In the genomic region with DNA sequence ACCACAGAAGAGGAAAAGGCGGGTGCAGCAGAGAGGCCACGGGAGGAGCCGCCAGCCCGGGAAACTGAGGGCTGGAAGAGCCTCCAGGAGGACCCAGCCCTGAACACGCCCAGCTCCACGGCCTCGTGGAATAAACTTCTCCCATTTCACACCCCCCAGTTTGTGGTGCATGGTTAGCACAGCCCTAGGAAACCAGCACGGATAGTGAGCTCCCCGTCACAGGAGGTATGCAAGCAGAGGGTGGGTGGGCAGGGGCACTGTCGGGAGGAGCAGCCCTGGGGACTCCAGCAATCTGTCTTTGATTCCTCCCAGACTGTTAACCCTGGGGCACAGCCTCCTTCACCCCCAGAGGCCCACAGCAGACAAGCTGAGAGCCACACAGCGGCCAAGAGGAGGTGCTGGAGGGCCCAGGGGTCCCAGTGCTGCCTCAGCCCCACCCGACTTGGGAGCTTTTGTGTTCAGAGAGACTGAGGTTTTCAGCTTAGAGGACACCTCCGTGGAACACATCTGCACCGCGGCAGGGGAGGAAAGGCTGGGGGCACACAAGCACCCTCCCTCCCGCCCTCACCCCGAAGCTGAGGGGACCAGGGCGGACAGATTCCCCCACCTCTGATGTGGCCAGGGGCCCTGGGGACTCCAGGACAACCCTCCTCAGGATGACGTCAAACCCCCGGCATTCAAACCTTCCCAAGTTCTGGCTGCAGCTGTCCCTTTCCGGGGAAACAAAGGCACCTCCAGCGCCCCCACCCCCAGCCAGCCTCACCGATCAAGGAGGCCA, we compare ENCODE assay signal across 18 cellular contexts. TPM values are rescaled to one million over a fixed set of nuclear protein-coding genes. Genes with fewer than 3 reads are reported as not detected.
A peak's percentile ranks its signal among the peaks of the same experiment; 100 is the strongest.
DNase-seq lines count a peak whose midpoint lies in the region; ATAC-seq and TF ChIP-seq lines count a peak whose summit lies in the region.
"Had no signal": no experiment of that assay in that cellular context is flagged by ENCODE, and none has a peak within 500 bp of the region (broad histone marks: within the 10 kb centered on the region; RNA-seq: fewer than 3 reads in every experiment).

No MANE protein-coding gene starts in this region.

- TF ChIP-seq CTCF in spleen (IDR thresholded peaks at IDR 0.05 in 8 of 11, conservative IDR thresholded peaks at IDR 0.05 in 3 of 11) = no peak

- intact Hi-C loops in spleen (cut with DNase I; ENCODE audit: low total_unique reads) = no loop called here

- H3K27ac ChIP-seq in spleen = peak overlapping the region in 5 of 8 donors; percentile 18 to 94 (median 46)
- H3K27ac ChIP-seq: colonic mucosa, left lung, tibial nerve had no signal

- TF ChIP-seq POLR2A in spleen (IDR thresholded peaks at IDR 0.05) = no peak

- H3K27me3 ChIP-seq in spleen (replicated peaks in 1 of 7) = peaks cover 0 to 48% (median 35%) of the 10 kb centered on the region in 7 donors

- H3K4me3 Mint-ChIP-seq in activated naive CD8-positive, alpha-beta T cell = peak overlapping the region; percentile 51
- no peak overlapping the region for H3K4me3 Mint-ChIP-seq in activated naive CD8-positive, alpha-beta T cell treated with anti-CD3 and anti-CD28 coated beads for 36 hours
- peak overlapping the region in 2 of 4 donors; percentile 79 to 83 for H3K4me3 Mint-ChIP-seq in IgD-negative memory B cell
- peak overlapping the region; percentile 47 for H3K4me3 Mint-ChIP-seq in central memory CD8-positive, alpha-beta T cell

- no peak for DNase-seq in activated naive CD8-positive, alpha-beta T cell treated with anti-CD3 and anti-CD28 coated beads for 36 hours
- no peak for DNase-seq in central memory CD8-positive, alpha-beta T cell (ENCODE audit: low spot score in 2 of 2)
- DNase-seq in spleen (peak; percentile 83), NCI-H1930 (lab: John Stamatoyannopoulos, UW) (no peak)
- DNase-seq in stimulated activated CD4-positive, alpha-beta T cell treated with anti-CD3 and anti-CD28 coated beads, Interleukin-4, amount 100 ng/mL, for 24 hours = no peak
- DNase-seq: colonic mucosa, head of caudate nucleus, Karpas-422, left lung, NCI-H1092 treated with DMSO at 0.1 percent for 48 hours, NCI-H2107, NCI-H524 treated with DMSO at 0.1 percent for 48 hours, nucleus accumbens had no signal

- peaks cover 40% of the 10 kb centered on the region for H3K4me1 Mint-ChIP-seq in activated naive CD8-positive, alpha-beta T cell (ENCODE audit: low read depth)
- H3K4me1 Mint-ChIP-seq in activated naive CD8-positive, alpha-beta T cell treated with anti-CD3 and anti-CD28 coated beads for 36 hours = peaks cover 33% of the 10 kb centered on the region
- peaks cover 27 to 30% (median 27%) of the 10 kb centered on the region in 3 donors for H3K4me1 Mint-ChIP-seq in IgD-negative memory B cell
- peaks cover 45% of the 10 kb centered on the region for H3K4me1 Mint-ChIP-seq in central memory CD8-positive, alpha-beta T cell

- peak; percentile 10 for ATAC-seq in central memory CD8-positive, alpha-beta T cell (replicated peaks; ENCODE audit: extremely low read depth, poor library complexity, severe bottlenecking)
- no peak for ATAC-seq in SK-N-SH treated with all-trans-retinoic acid at 6 μM for 48 hours
- ATAC-seq: left lung had no signal

- H3K4me1 ChIP-seq in spleen = peaks cover 7 to 91% (median 65%) of the 10 kb centered on the region in 6 donors

- H3K27ac Mint-ChIP-seq in activated naive CD8-positive, alpha-beta T cell = no peak overlapping the region
- H3K27ac Mint-ChIP-seq in activated naive CD8-positive, alpha-beta T cell treated with anti-CD3 and anti-CD28 coated beads for 36 hours = no peak overlapping the region
- peak overlapping the region; percentile 31 to 96 (median 85) for H3K27ac Mint-ChIP-seq in IgD-negative memory B cell
- peak overlapping the region; percentile 93 for H3K27ac Mint-ChIP-seq in central memory CD8-positive, alpha-beta T cell (ENCODE audit: low read depth)
- H3K27ac Mint-ChIP-seq: activated CD4-positive, alpha-beta memory T cell treated with anti-CD3 and anti-CD28 coated beads, Interleukin-2, amount 10 ng/mL, durations not matched to agents 7 days and 5 days had no signal

- H3K36me3 Mint-ChIP-seq in activated naive CD8-positive, alpha-beta T cell = peaks cover 3% of the 10 kb centered on the region
- peaks cover 4% of the 10 kb centered on the region for H3K36me3 Mint-ChIP-seq in activated naive CD8-positive, alpha-beta T cell treated with anti-CD3 and anti-CD28 coated beads for 36 hours
- peaks cover 1% of the 10 kb centered on the region for H3K36me3 Mint-ChIP-seq in IgD-negative memory B cell
- peaks cover 33% of the 10 kb centered on the region for H3K36me3 Mint-ChIP-seq in central memory CD8-positive, alpha-beta T cell (ENCODE audit: insufficient read depth)

- no peak overlapping the region for H3K4me3 ChIP-seq in spleen
- H3K4me3 ChIP-seq: colonic mucosa, left lung, tibial nerve had no signal

- H3K9me3 Mint-ChIP-seq in activated naive CD8-positive, alpha-beta T cell (ENCODE audit: low read depth) = no peaks in the 10 kb centered on the region
- H3K9me3 Mint-ChIP-seq in activated naive CD8-positive, alpha-beta T cell treated with anti-CD3 and anti-CD28 coated beads for 36 hours = peaks cover 2% of the 10 kb centered on the region
- H3K9me3 Mint-ChIP-seq in IgD-negative memory B cell = peaks cover 0 to 3% (median 1%) of the 10 kb centered on the region in 3 donors
- no peaks in the 10 kb centered on the region for H3K9me3 Mint-ChIP-seq in central memory CD8-positive, alpha-beta T cell
- H3K9me3 Mint-ChIP-seq: activated CD4-positive, alpha-beta memory T cell treated with anti-CD3 and anti-CD28 coated beads, Interleukin-2, amount 10 ng/mL, durations not matched to agents 7 days and 5 days had no signal

- H3K9me3 ChIP-seq in spleen = no peaks in the 10 kb centered on the region
- H3K9me3 ChIP-seq: colonic mucosa, left lung, tibial nerve had no signal

- peaks cover 0 to 18% (median 10%) of the 10 kb centered on the region in 6 donors for H3K36me3 ChIP-seq in spleen
- H3K36me3 ChIP-seq: colonic mucosa had no signal

- no peaks in the 10 kb centered on the region for H3K27me3 Mint-ChIP-seq in activated naive CD8-positive, alpha-beta T cell
- H3K27me3 Mint-ChIP-seq in activated naive CD8-positive, alpha-beta T cell treated with anti-CD3 and anti-CD28 coated beads for 36 hours = peaks cover 33% of the 10 kb centered on the region
- peaks cover 19% of the 10 kb centered on the region for H3K27me3 Mint-ChIP-seq in IgD-negative memory B cell
- H3K27me3 Mint-ChIP-seq in central memory CD8-positive, alpha-beta T cell = peaks cover 9% of the 10 kb centered on the region

- WGBS in spleen, 5 donors = 57 to 71% (median 66%) methylated on average over 16 to 23 of the region's 23 CpGs

TF ChIP-seq in SK-N-SH treated with all-trans-retinoic acid at 6 μM for 48 hours, 23 proteins besides CTCF, POLR2A, EP300 and RAD21:
- TF ChIP-seq TOX (CRISPR knock-in tag; IDR thresholded peaks at IDR 0.05; ENCODE audit: borderline replicate concordance) (no peak), OSR1 (CRISPR knock-in tag; IDR thresholded peaks at IDR 0.05) (no peak)
- TF ChIP-seq, protein P1, sequence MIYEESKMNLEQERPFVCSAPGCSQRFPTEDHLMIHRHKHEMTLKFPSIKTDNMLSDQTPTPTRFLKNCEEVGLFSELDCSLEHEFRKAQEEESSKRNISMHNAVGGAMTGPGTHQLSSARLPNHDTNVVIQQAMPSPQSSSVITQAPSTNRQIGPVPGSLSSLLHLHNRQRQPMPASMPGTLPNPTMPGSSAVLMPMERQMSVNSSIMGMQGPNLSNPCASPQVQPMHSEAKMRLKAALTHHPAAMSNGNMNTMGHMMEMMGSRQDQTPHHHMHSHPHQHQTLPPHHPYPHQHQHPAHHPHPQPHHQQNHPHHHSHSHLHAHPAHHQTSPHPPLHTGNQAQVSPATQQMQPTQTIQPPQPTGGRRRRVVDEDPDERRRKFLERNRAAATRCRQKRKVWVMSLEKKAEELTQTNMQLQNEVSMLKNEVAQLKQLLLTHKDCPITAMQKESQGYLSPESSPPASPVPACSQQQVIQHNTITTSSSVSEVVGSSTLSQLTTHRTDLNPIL (CRISPR knock-in tag; IDR thresholded peaks at IDR 0.05; ENCODE audit: low read depth) = no peak

RNA-seq across cellular contexts. Expression of a gene that starts 1.7 kb away (rescaled TPM):
- total RNA-seq in activated naive CD8-positive, alpha-beta T cell treated with anti-CD3 and anti-CD28 coated beads for 36 hours = not detected
- polyA plus RNA-seq in IgD-negative memory B cell = not detected
- 1 to 10 TPM in 1 of 7 donors, under 1 TPM in 1, not detected in 5; 0.82 to 1.2 TPM for total RNA-seq in spleen
- under 1 TPM; 0.39 to 0.64 (median 0.47) TPM for polyA plus RNA-seq in spleen
- total RNA-seq: colonic mucosa, left lung, tibial nerve had no signal

RNA-seq across cellular contexts. Expression of a gene that starts 14.2 kb away (rescaled TPM):
- total RNA-seq in activated naive CD8-positive, alpha-beta T cell treated with anti-CD3 and anti-CD28 coated beads for 36 hours = 100 to 1,000 TPM; 197 to 204 TPM
- 1,890 TPM for polyA plus RNA-seq in IgD-negative memory B cell
- total RNA-seq in spleen = 100 to 1,000 TPM; 557 to 820 (median 628) TPM
- 100 to 1,000 TPM; 649 to 925 (median 917) TPM for polyA plus RNA-seq in spleen

RNA-seq across cellular contexts. Expression of a gene that starts 26.2 kb away (rescaled TPM):
- total RNA-seq in activated naive CD8-positive, alpha-beta T cell treated with anti-CD3 and anti-CD28 coated beads for 36 hours = 10 to 100 TPM; 53.3 to 56.6 TPM
- 26.0 TPM for polyA plus RNA-seq in IgD-negative memory B cell
- total RNA-seq in spleen = 10 to 100 TPM; 24.1 to 49.3 (median 35.1) TPM
- 10 to 100 TPM; 35.1 to 74.9 (median 57.3) TPM for polyA plus RNA-seq in spleen

RNA-seq across cellular contexts. Expression of a gene that starts 49.6 kb away (rescaled TPM):
- 1 to 10 TPM; 2.0 to 2.2 TPM for total RNA-seq in activated naive CD8-positive, alpha-beta T cell treated with anti-CD3 and anti-CD28 coated beads for 36 hours
- polyA plus RNA-seq in IgD-negative memory B cell (12.3 TPM), spleen (1 to 10 TPM; 5.6 to 7.8 (median 7.1) TPM)
- total RNA-seq in spleen = 1 to 10 TPM; 4.8 to 7.6 (median 6.0) TPM

Comparison
In these comparisons a context has a peak if more than half of its experiments do, and no peak if none do; other contexts are left out.
1. H3K27ac Mint-ChIP-seq: peak in IgD-negative memory B cell (3 of 3) and central memory CD8-positive, alpha-beta T cell (single experiment); none in activated naive CD8-positive, alpha-beta T cell (single experiment) and activated naive CD8-positive, alpha-beta T cell treated with anti-CD3 and anti-CD28 coated beads for 36 hours (single experiment).